ENCODE assay signal across 20 cellular contexts in genomic region chr7:135692055-135692454, GRCh38. TPM values are rescaled to one million over a fixed set of nuclear protein-coding genes. Genes with fewer than 3 reads are reported as not detected.
"Had no signal": no experiment of that assay in that cellular context is flagged by ENCODE, and none has a peak within 500 bp of the region (broad histone marks: within the 10 kb centered on the region; RNA-seq: fewer than 3 reads in every experiment).

No MANE protein-coding gene starts in this region.

- H3K27ac Mint-ChIP-seq: activated naive CD4-positive, alpha-beta T cell treated with anti-CD3 and anti-CD28 coated beads for 36 hours; activated naive CD8-positive, alpha-beta T cell treated with anti-CD3 and anti-CD28 coated beads, Interleukin-2, amount 50 U/mL, for 24 hours; naive B cell; neural progenitor cell had no signal

- ATAC-seq: activated naive CD8-positive, alpha-beta T cell treated with anti-CD3 and anti-CD28 coated beads, Interleukin-2, amount 50 U/mL, for 24 hours; sciatic nerve had no signal

- H3K27me3 Mint-ChIP-seq: activated naive CD8-positive, alpha-beta T cell treated with anti-CD3 and anti-CD28 coated beads, Interleukin-2, amount 50 U/mL, for 24 hours; naive B cell had no signal

- H3K36me3 ChIP-seq: neural progenitor cell, ovary had no signal

- DNase-seq: activated CD4-positive, CD25-positive, alpha-beta regulatory T cell treated with anti-CD3 and anti-CD28 coated beads, Interleukin-2, amount 50 U/mL, for 72 hours; activated naive CD4-positive, alpha-beta T cell treated with anti-CD3 and anti-CD28 coated beads for 36 hours; activated naive CD8-positive, alpha-beta T cell treated with anti-CD3 and anti-CD28 coated beads, Interleukin-2, amount 50 U/mL, for 24 hours; activated T-cell treated with anti-CD3 and anti-CD28 coated beads for 4 hours; caudate nucleus; glutamatergic neuron; hypothalamus; kidney glomerular epithelial cell; midbrain; naive B cell; ovary; stimulated activated CD4-positive, alpha-beta T cell treated with anti-CD3 and anti-CD28 coated beads, Interleukin-1b, Interleukin-23, amount 100 ng/mL, for 48 hours; stomach; testis; upper lobe of left lung had no signal

- H2AFZ ChIP-seq: neural progenitor cell had no signal

- H3K4me1 Mint-ChIP-seq: activated naive CD8-positive, alpha-beta T cell treated with anti-CD3 and anti-CD28 coated beads, Interleukin-2, amount 50 U/mL, for 24 hours had no signal

- H3K4me2 ChIP-seq: neural progenitor cell had no signal

- H3K27me3 ChIP-seq: ascending aorta, esophagus muscularis mucosa, neural progenitor cell, ovary, stomach, testis, upper lobe of left lung had no signal

- H3K9me3 ChIP-seq: ascending aorta, esophagus muscularis mucosa, ovary, stomach, testis, upper lobe of left lung had no signal

- H3K9me3 Mint-ChIP-seq: activated naive CD4-positive, alpha-beta T cell treated with anti-CD3 and anti-CD28 coated beads for 36 hours; activated naive CD8-positive, alpha-beta T cell treated with anti-CD3 and anti-CD28 coated beads, Interleukin-2, amount 50 U/mL, for 24 hours; naive B cell; neural progenitor cell had no signal

- H3K4me1 ChIP-seq: ascending aorta, stomach, upper lobe of left lung had no signal

- H3K4me3 Mint-ChIP-seq: activated naive CD4-positive, alpha-beta T cell treated with anti-CD3 and anti-CD28 coated beads for 36 hours; activated naive CD8-positive, alpha-beta T cell treated with anti-CD3 and anti-CD28 coated beads, Interleukin-2, amount 50 U/mL, for 24 hours; naive B cell; neural progenitor cell had no signal

- H3K9ac ChIP-seq: neural progenitor cell had no signal

- H3K4me3 ChIP-seq: ascending aorta, esophagus muscularis mucosa, neural progenitor cell, ovary, stomach, testis, upper lobe of left lung had no signal

- H3K27ac ChIP-seq: ascending aorta, esophagus muscularis mucosa, neural progenitor cell, ovary, stomach, testis, upper lobe of left lung had no signal

RNA-seq across cellular contexts. Expression of gene SLC13A4, which starts 35.9 kb away (rescaled TPM):
- total RNA-seq: activated naive CD4-positive, alpha-beta T cell treated with anti-CD3 and anti-CD28 coated beads for 36 hours; esophagus muscularis mucosa; fibroblast of villous mesenchyme; stomach had no signal

RNA-seq across cellular contexts. Expression of gene FAM180A, which starts 56.6 kb away (rescaled TPM):
- total RNA-seq: activated naive CD4-positive, alpha-beta T cell treated with anti-CD3 and anti-CD28 coated beads for 36 hours had no signal
